ENCODE assay signal across 20 cellular contexts in genomic region chr7:147296986-147297385, GRCh38.
DNase-seq lines count a peak whose midpoint lies in the region; TF ChIP-seq lines count a peak whose summit lies in the region.
"Had no signal": no experiment of that assay in that cellular context is flagged by ENCODE, and none has a peak within 500 bp of the region (broad histone marks: within the 10 kb centered on the region; RNA-seq: fewer than 3 reads in every experiment).

No MANE protein-coding gene starts in this region.

- no peaks in the 10 kb centered on the region for H3K9me3 ChIP-seq in testis
- H3K9me3 ChIP-seq: BLaER1, SJCRH30 had no signal

- no peaks in the 10 kb centered on the region for H3K4me1 ChIP-seq in testis

- no peaks in the 10 kb centered on the region for H3K36me3 ChIP-seq in brain microvascular endothelial cell (replicated peaks)
- no peaks in the 10 kb centered on the region for H3K36me3 ChIP-seq in testis (ENCODE audit: low read depth, missing control alignments)
- H3K36me3 ChIP-seq: BLaER1, SJCRH30 had no signal

- intact Hi-C loops in testis (cut with DNase I; ENCODE audit: low total_unique reads) = no loop called here

- no peak for TF ChIP-seq CTCF in fibroblast of mammary gland (conservative IDR thresholded peaks at IDR 0.05; ENCODE audit: control insufficient read depth, insufficient read depth, low read depth, low read length)
- no peak for TF ChIP-seq CTCF in brain microvascular endothelial cell (IDR thresholded peaks at IDR 0.05; ENCODE audit: low read depth, low read length, missing control alignments)
- TF ChIP-seq CTCF in testis (IDR thresholded peaks at IDR 0.05) = no peak

- WGBS in testis, 2 donors = 65 to 71% methylated on average over 1 of the region's 1 CpG

- in situ Hi-C loops in brain microvascular endothelial cell (cut with HindIII; ENCODE audit: low pct_ligation_motif_present, low sequenced_read_pairs) = no loop called here

- no peak for TF ChIP-seq POLR2A in testis (IDR thresholded peaks at IDR 0.05)

- no peak overlapping the region for H3K27ac ChIP-seq in brain microvascular endothelial cell
- H3K27ac ChIP-seq in testis = no peak overlapping the region
- H3K27ac ChIP-seq: BLaER1, PC-9, SJCRH30 had no signal

- no peaks in the 10 kb centered on the region for H3K27me3 ChIP-seq in brain microvascular endothelial cell (replicated peaks)
- no peaks in the 10 kb centered on the region for H3K27me3 ChIP-seq in testis
- H3K27me3 ChIP-seq: BLaER1 had no signal

- DNase-seq in AG20443 (ENCODE audit: low spot score) (peak; percentile 12), HCEC 1CT (peak; percentile 69), fibroblast of mammary gland (ENCODE audit: low read depth) (peak; percentile 0), stromal cell of bone marrow (ENCODE audit: low read depth) (peak; percentile 72), brain microvascular endothelial cell (no peak), DMS153 treated with DMSO at 0.1 percent for 48 hours (lab: John Stamatoyannopoulos, UW; ENCODE audit: unreplicated experiment) (no peak), testis (no peak)
- DNase-seq: CD4-positive, CD25-positive, alpha-beta regulatory T cell; DMS153; GDM1; Karpas-422; NCI-H1092 treated with DMSO at 0.1 percent for 48 hours; NCI-H1436 treated with DMSO at 0.1 percent for 48 hours; NCI-H187 treated with DMSO at 0.1 percent for 48 hours; NCI-H524; NCI-H82; NK-92 treated with Interleukin-12 subunit alpha and Interleukin-12 subunit beta, amount 100 ng/mL, for 24 hours; PC-9; SJCRH30 had no signal

- no peak overlapping the region for H3K4me3 ChIP-seq in fibroblast of mammary gland (ENCODE audit: control insufficient read depth, low read depth, low read length)
- H3K4me3 ChIP-seq in brain microvascular endothelial cell (ENCODE audit: low read depth, low read length) = no peak overlapping the region
- H3K4me3 ChIP-seq in testis = no peak overlapping the region
- H3K4me3 ChIP-seq: BLaER1, PC-9, SJCRH30 had no signal

Comparison
In these comparisons a context has a peak if more than half of its experiments do, and no peak if none do; other contexts are left out.
1. DNase-seq: peak in AG20443 (single experiment), HCEC 1CT (single experiment), fibroblast of mammary gland (single experiment) and stromal cell of bone marrow (single experiment); none in brain microvascular endothelial cell (single experiment), DMS153 treated with DMSO at 0.1 percent for 48 hours (single experiment) and testis (single experiment).